ENCODE assay signal across 1 cellular context in genomic region chr7:7424151-7424873, GRCh38.
TF ChIP-seq lines count a peak whose summit lies in the region.

No MANE protein-coding gene starts in this region.

TF ChIP-seq in IMR-90, 13 proteins besides CTCF, POLR2A, EP300 and RAD21:
- TF ChIP-seq NFE2L2 (IDR thresholded peaks at IDR 0.05; ENCODE audit: low read depth, low read length) (0 out of 2 replicates have a peak, but pooled peaks have one; percentile 11), CHD1 (IDR thresholded peaks at IDR 0.05; ENCODE audit: low read depth, low read length) (peak; percentile 66; the same call in 1 of the 2 replicates), MAFK (IDR thresholded peaks at IDR 0.05; ENCODE audit: low read depth, low read length) (no peak), SMC3 (IDR thresholded peaks at IDR 0.05; ENCODE audit: low read depth, low read length) (peak; percentile 99)
TF ChIP-seq in IMR-90: peak in this region for 3.
